ENCODE assay signal across 1 cellular context in the genomic region with DNA sequence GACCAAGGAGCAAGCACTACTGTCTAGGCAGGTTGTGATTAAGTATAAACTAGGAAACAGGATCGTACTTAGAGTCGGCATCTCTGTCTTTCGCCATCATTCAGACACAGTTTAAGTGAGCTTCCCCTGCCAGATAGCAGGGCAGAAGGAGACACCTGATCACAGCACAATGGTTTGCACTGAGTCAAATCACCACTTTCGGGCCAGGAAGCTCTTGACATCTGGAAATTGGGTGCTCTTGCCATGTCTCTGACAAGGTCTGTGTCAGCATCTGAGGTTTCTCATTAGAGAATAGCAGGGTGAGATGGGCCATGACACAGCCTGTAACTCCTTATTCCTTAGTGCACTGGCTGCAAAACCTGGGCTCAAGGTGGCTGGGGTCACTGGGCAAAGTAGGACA.
TF ChIP-seq lines count a peak whose summit lies in the region.

No MANE protein-coding gene starts in this region.

TF ChIP-seq in GM23338, 12 proteins besides CTCF, POLR2A, EP300 and RAD21 (continued from another document):
- TF ChIP-seq, protein P1, sequence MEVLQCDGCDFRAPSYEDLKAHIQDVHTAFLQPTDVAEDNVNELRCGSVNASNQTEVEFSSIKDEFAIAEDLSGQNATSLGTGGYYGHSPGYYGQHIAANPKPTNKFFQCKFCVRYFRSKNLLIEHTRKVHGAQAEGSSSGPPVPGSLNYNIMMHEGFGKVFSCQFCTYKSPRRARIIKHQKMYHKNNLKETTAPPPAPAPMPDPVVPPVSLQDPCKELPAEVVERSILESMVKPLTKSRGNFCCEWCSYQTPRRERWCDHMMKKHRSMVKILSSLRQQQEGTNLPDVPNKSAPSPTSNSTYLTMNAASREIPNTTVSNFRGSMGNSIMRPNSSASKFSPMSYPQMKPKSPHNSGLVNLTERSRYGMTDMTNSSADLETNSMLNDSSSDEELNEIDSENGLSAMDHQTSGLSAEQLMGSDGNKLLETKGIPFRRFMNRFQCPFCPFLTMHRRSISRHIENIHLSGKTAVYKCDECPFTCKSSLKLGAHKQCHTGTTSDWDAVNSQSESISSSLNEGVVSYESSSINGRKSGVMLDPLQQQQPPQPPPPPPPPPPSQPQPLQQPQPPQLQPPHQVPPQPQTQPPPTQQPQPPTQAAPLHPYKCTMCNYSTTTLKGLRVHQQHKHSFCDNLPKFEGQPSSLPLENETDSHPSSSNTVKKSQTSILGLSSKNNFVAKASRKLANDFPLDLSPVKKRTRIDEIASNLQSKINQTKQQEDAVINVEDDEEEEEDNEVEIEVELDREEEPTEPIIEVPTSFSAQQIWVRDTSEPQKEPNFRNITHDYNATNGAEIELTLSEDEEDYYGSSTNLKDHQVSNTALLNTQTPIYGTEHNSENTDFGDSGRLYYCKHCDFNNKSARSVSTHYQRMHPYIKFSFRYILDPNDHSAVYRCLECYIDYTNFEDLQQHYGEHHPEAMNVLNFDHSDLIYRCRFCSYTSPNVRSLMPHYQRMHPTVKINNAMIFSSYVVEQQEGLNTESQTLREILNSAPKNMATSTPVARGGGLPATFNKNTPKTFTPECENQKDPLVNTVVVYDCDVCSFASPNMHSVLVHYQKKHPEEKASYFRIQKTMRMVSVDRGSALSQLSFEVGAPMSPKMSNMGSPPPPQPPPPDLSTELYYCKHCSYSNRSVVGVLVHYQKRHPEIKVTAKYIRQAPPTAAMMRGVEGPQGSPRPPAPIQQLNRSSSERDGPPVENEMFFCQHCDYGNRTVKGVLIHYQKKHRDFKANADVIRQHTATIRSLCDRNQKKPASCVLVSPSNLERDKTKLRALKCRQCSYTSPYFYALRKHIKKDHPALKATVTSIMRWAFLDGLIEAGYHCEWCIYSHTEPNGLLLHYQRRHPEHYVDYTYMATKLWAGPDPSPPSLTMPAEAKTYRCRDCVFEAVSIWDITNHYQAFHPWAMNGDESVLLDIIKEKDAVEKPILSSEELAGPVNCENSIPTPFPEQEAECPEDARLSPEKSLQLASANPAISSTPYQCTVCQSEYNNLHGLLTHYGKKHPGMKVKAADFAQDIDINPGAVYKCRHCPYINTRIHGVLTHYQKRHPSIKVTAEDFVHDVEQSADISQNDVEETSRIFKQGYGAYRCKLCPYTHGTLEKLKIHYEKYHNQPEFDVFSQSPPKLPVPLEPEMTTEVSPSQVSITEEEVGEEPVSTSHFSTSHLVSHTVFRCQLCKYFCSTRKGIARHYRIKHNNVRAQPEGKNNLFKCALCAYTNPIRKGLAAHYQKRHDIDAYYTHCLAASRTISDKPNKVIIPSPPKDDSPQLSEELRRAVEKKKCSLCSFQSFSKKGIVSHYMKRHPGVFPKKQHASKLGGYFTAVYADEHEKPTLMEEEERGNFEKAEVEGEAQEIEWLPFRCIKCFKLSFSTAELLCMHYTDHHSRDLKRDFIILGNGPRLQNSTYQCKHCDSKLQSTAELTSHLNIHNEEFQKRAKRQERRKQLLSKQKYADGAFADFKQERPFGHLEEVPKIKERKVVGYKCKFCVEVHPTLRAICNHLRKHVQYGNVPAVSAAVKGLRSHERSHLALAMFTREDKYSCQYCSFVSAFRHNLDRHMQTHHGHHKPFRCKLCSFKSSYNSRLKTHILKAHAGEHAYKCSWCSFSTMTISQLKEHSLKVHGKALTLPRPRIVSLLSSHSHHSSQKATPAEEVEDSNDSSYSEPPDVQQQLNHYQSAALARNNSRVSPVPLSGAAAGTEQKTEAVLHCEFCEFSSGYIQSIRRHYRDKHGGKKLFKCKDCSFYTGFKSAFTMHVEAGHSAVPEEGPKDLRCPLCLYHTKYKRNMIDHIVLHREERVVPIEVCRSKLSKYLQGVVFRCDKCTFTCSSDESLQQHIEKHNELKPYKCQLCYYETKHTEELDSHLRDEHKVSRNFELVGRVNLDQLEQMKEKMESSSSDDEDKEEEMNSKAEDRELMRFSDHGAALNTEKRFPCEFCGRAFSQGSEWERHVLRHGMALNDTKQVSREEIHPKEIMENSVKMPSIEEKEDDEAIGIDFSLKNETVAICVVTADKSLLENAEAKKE (CRISPR knock-in tag; IDR thresholded peaks at IDR 0.05) = no peak
- TF ChIP-seq, protein P2, sequence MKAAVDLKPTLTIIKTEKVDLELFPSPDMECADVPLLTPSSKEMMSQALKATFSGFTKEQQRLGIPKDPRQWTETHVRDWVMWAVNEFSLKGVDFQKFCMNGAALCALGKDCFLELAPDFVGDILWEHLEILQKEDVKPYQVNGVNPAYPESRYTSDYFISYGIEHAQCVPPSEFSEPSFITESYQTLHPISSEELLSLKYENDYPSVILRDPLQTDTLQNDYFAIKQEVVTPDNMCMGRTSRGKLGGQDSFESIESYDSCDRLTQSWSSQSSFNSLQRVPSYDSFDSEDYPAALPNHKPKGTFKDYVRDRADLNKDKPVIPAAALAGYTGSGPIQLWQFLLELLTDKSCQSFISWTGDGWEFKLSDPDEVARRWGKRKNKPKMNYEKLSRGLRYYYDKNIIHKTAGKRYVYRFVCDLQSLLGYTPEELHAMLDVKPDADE (IDR thresholded peaks at IDR 0.05) = no peak
- TF ChIP-seq EZH2 (IDR thresholded peaks at IDR 0.05; ENCODE audit: low read depth, unreplicated experiment) (no peak), CREB1 (CRISPR knock-in tag; IDR thresholded peaks at IDR 0.05; ENCODE audit: low read depth) (no peak)
